Comparison of ENCODE assay signal across 18 cellular contexts in genomic region chr5:180121799-180122198, GRCh38.
"Had no signal": no experiment of that assay in that cellular context is flagged by ENCODE, and none has a peak within 500 bp of the region (broad histone marks: within the 10 kb centered on the region; RNA-seq: fewer than 3 reads in every experiment).

No MANE protein-coding gene starts in this region.

- H3K36me3 ChIP-seq: colonic mucosa, left lung, prostate gland, tibial artery, uterus had no signal

- H3K4me1 ChIP-seq: colonic mucosa, left lung, prostate gland, uterus had no signal

- H3K4me3 ChIP-seq: colonic mucosa, left lung, prostate gland, tibial artery, uterus had no signal

- H3K27ac ChIP-seq: colonic mucosa, epithelial cell of prostate, left lung, prostate gland, tibial artery, uterus had no signal

- H3K27me3 ChIP-seq: colonic mucosa had no signal

- DNase-seq: activated naive CD4-positive, alpha-beta T cell treated with Interleukin-2 at 50 U/mL for 16 hours; activated naive CD8-positive, alpha-beta T cell treated with anti-CD3 and anti-CD28 coated beads, Interleukin-2, amount 10 ng/mL, durations not matched to agents 7 days and 5 days; activated T-cell treated with anti-CD3 and anti-CD28 coated beads, Interleukin-2, amount 50 U/mL, for 1 hour; amniotic stem cell; colonic mucosa; endodermal cell; kidney; mammary epithelial cell; nephron progenitor cell; stimulated activated CD4-positive, alpha-beta T cell treated with anti-CD3 and anti-CD28 coated beads, Interleukin-4, amount 100 ng/mL, for 24 hours; stimulated activated naive CD8-positive, alpha-beta T cell treated with anti-CD3 and anti-CD28 coated beads, Interleukin-15, Interleukin-2, amounts not matched to agents 100 U/mL and 50 U/mL, for 24 hours; T-cell; tibial artery; uterus had no signal

- H3K9me3 ChIP-seq: colonic mucosa, left lung, prostate gland, tibial artery, uterus had no signal

- ATAC-seq: left lung; stimulated activated naive CD8-positive, alpha-beta T cell treated with anti-CD3 and anti-CD28 coated beads, Interleukin-15, Interleukin-2, amounts not matched to agents 100 U/mL and 50 U/mL, for 24 hours; T-cell; WTC11 had no signal
